ENCODE assay signal across 9 cellular contexts in genomic region chr16:75676909-75677308, GRCh38. TPM values are rescaled to one million over a fixed set of nuclear protein-coding genes. Genes with fewer than 3 reads are reported as not detected.
"Had no signal": no experiment of that assay in that cellular context is flagged by ENCODE, and none has a peak within 500 bp of the region (broad histone marks: within the 10 kb centered on the region; RNA-seq: fewer than 3 reads in every experiment).

Gene CPHXL2 (minus strand): TSS chr16:75677009. CDS start chr16:75676999, 10 bp downstream.

- H3K9me3 Mint-ChIP-seq: IgD-negative memory B cell had no signal

- ATAC-seq: HepG2 had no signal

- H3K27me3 Mint-ChIP-seq: IgD-negative memory B cell had no signal

- H3K27ac Mint-ChIP-seq: IgD-negative memory B cell had no signal

- H3K4me3 Mint-ChIP-seq: IgD-negative memory B cell had no signal

- H3K27ac ChIP-seq: HL-60 had no signal

- H3K4me3 ChIP-seq: K562 had no signal

- DNase-seq: IMR-90, KBM-7, KG1 had no signal

RNA-seq across cellular contexts. Expression of gene CPHXL2, which starts in this region (rescaled TPM):
- total RNA-seq: HepG2, HT-29, HT1080, IMR-90, K562 had no signal
- polyA plus RNA-seq: HepG2, IMR-90, K562 had no signal
